13 cellular contexts compared by ENCODE assay signal in genomic region chr2:241179894-241180293, GRCh38. TPM values are rescaled to one million over a fixed set of nuclear protein-coding genes. Genes with fewer than 3 reads are reported as not detected.
DNase-seq lines count a peak whose midpoint lies in the region; ATAC-seq and TF ChIP-seq lines count a peak whose summit lies in the region.
"Had no signal": no experiment of that assay in that cellular context is flagged by ENCODE, and none has a peak within 500 bp of the region (broad histone marks: within the 10 kb centered on the region; RNA-seq: fewer than 3 reads in every experiment).

No MANE protein-coding gene starts in this region.

- ATAC-seq in GM18505 (IDR thresholded peaks at IDR 0.05; ENCODE audit: unreplicated experiment) (no peak), HG03108 (IDR thresholded peaks at IDR 0.05; ENCODE audit: unreplicated experiment) (no peak)
- ATAC-seq: sciatic nerve had no signal

- TF ChIP-seq POLR2A in GM18505 (IDR thresholded peaks at IDR 0.05; ENCODE audit: borderline replicate concordance, extremely low read depth, insufficient read depth, insufficient read length), result no peak

- no peaks in the 10 kb centered on the region for H3K79me2 ChIP-seq in osteoblast (ENCODE audit: insufficient read depth, low read length)

- H3K4me3 Mint-ChIP-seq in activated T-helper 1 cell treated with anti-CD3 and anti-CD28 coated beads, Interleukin-12 subunit alpha, Interleukin-12 subunit beta, Interleukin-2, Interleukin-4 antibody, amounts not matched to agents 30 ng/mL and 10 ng/mL and 1 ng/mL, durations not matched to agents 14 hours and 24 hours and 36 hours, result no peak overlapping the region
- H3K4me3 Mint-ChIP-seq: mesothelial cell of epicardium had no signal

- no peaks in the 10 kb centered on the region for H3K4me1 ChIP-seq in osteoblast (ENCODE audit: insufficient read depth, low read length)

- H3K36me3 Mint-ChIP-seq in activated T-helper 1 cell treated with anti-CD3 and anti-CD28 coated beads, Interleukin-12 subunit alpha, Interleukin-12 subunit beta, Interleukin-2, Interleukin-4 antibody, amounts not matched to agents 30 ng/mL and 10 ng/mL and 1 ng/mL, durations not matched to agents 14 hours and 24 hours and 36 hours (ENCODE audit: low read depth), result peaks cover 17% of the 10 kb centered on the region

- no peak overlapping the region for H3K27ac ChIP-seq in osteoblast (ENCODE audit: low read depth, low read length)

- peaks cover 7% of the 10 kb centered on the region for H3K4me1 Mint-ChIP-seq in activated T-helper 1 cell treated with anti-CD3 and anti-CD28 coated beads, Interleukin-12 subunit alpha, Interleukin-12 subunit beta, Interleukin-2, Interleukin-4 antibody, amounts not matched to agents 30 ng/mL and 10 ng/mL and 1 ng/mL, durations not matched to agents 14 hours and 24 hours and 36 hours (ENCODE audit: low read depth)
- H3K4me1 Mint-ChIP-seq: mesothelial cell of epicardium had no signal

- H4K20me1 ChIP-seq in osteoblast (ENCODE audit: insufficient read depth, low read length), result peaks cover 3% of the 10 kb centered on the region

- no peaks in the 10 kb centered on the region for H3K27me3 Mint-ChIP-seq in activated T-helper 1 cell treated with anti-CD3 and anti-CD28 coated beads, Interleukin-12 subunit alpha, Interleukin-12 subunit beta, Interleukin-2, Interleukin-4 antibody, amounts not matched to agents 30 ng/mL and 10 ng/mL and 1 ng/mL, durations not matched to agents 14 hours and 24 hours and 36 hours (ENCODE audit: insufficient read depth)

- H3K4me2 ChIP-seq in osteoblast (ENCODE audit: insufficient read depth, low read length), result no peak overlapping the region

- H3K9me3 Mint-ChIP-seq in activated T-helper 1 cell treated with anti-CD3 and anti-CD28 coated beads, Interleukin-12 subunit alpha, Interleukin-12 subunit beta, Interleukin-2, Interleukin-4 antibody, amounts not matched to agents 30 ng/mL and 10 ng/mL and 1 ng/mL, durations not matched to agents 14 hours and 24 hours and 36 hours, result no peaks in the 10 kb centered on the region
- H3K9me3 Mint-ChIP-seq: mesothelial cell of epicardium had no signal

- peak; percentile 9 for DNase-seq in activated CD8-positive, alpha-beta memory T cell treated with anti-CD3 and anti-CD28 coated beads, Interleukin-2, amount 50 U/mL, for 24 hours (ENCODE audit: extremely low read depth)
- no peak for DNase-seq in activated CD8-positive, alpha-beta memory T cell treated with anti-CD3 and anti-CD28 coated beads, Interleukin-2, amount 50 U/mL, for 4 hours
- DNase-seq in GM10266 (ENCODE audit: extremely low spot score) (peak; percentile 69), osteoblast (ENCODE audit: insufficient read length, low spot score, missing footprints) (peak; percentile 61), MV-4-11 (lab: John Stamatoyannopoulos, UW) (no peak)
- DNase-seq in activated T-helper 1 cell treated with anti-CD3 and anti-CD28 coated beads, Interleukin-12 subunit alpha, Interleukin-12 subunit beta, Interleukin-2, Interleukin-4 antibody, amounts not matched to agents 30 ng/mL and 10 ng/mL and 1 ng/mL, durations not matched to agents 14 hours and 24 hours and 36 hours (ENCODE audit: low spot score), result no peak
- DNase-seq: kidney, NCI-H2081 treated with DMSO at 0.1 percent for 48 hours, NCI-H526 treated with DMSO at 0.1 percent for 48 hours had no signal

- H3K27ac Mint-ChIP-seq in activated T-helper 1 cell treated with anti-CD3 and anti-CD28 coated beads, Interleukin-12 subunit alpha, Interleukin-12 subunit beta, Interleukin-2, Interleukin-4 antibody, amounts not matched to agents 30 ng/mL and 10 ng/mL and 1 ng/mL, durations not matched to agents 14 hours and 24 hours and 36 hours, result peak overlapping the region; percentile 40
- H3K27ac Mint-ChIP-seq: mesothelial cell of epicardium had no signal

- peaks cover 9% of the 10 kb centered on the region for H3K36me3 ChIP-seq in osteoblast (ENCODE audit: insufficient read depth, low read length)

- intact Hi-C loops in activated T-helper 1 cell treated with anti-CD3 and anti-CD28 coated beads, Interleukin-12 subunit alpha, Interleukin-12 subunit beta, Interleukin-2, Interleukin-4 antibody, amounts not matched to agents 30 ng/mL and 10 ng/mL and 1 ng/mL, durations not matched to agents 14 hours and 24 hours and 36 hours (cut with micrococcal nuclease), result no loop called here

- H3K4me3 ChIP-seq in osteoblast (ENCODE audit: insufficient read depth, low read length), result no peak overlapping the region

- H3K9me3 ChIP-seq in osteoblast (ENCODE audit: low read depth, low read length), result no peaks in the 10 kb centered on the region

- no peak overlapping the region for H2AFZ ChIP-seq in osteoblast (ENCODE audit: low read length)

- TF ChIP-seq CTCF in GM10266 (IDR thresholded peaks at IDR 0.05; ENCODE audit: control insufficient read depth, insufficient read depth, low read depth, missing control alignments) (no peak), osteoblast (IDR thresholded peaks at IDR 0.05; ENCODE audit: extremely low read depth, low read depth, low read length) (no peak)

- no peaks in the 10 kb centered on the region for H3K27me3 ChIP-seq in osteoblast (ENCODE audit: insufficient read depth, low read length)

RNA-seq across cellular contexts. Expression of gene ANO7, which starts 8.6 kb away (rescaled TPM):
- total RNA-seq in activated T-helper 1 cell treated with anti-CD3 and anti-CD28 coated beads, Interleukin-12 subunit alpha, Interleukin-12 subunit beta, Interleukin-2, Interleukin-4 antibody, amounts not matched to agents 30 ng/mL and 10 ng/mL and 1 ng/mL, durations not matched to agents 14 hours and 24 hours and 36 hours, result 2.1 and 2.4 TPM in 2 replicates
- total RNA-seq in osteoblast, result 1.2 and 1.8 TPM in 2 replicates

RNA-seq across cellular contexts. Expression of gene PPP1R7, which starts 29.6 kb away (rescaled TPM):
- 115 and 118 TPM in 2 replicates for total RNA-seq in activated T-helper 1 cell treated with anti-CD3 and anti-CD28 coated beads, Interleukin-12 subunit alpha, Interleukin-12 subunit beta, Interleukin-2, Interleukin-4 antibody, amounts not matched to agents 30 ng/mL and 10 ng/mL and 1 ng/mL, durations not matched to agents 14 hours and 24 hours and 36 hours
- total RNA-seq in osteoblast, result 46.7 and 73.7 TPM in 2 replicates

RNA-seq across cellular contexts. Expression of gene PASK, which starts 30.6 kb away (rescaled TPM):
- total RNA-seq in activated T-helper 1 cell treated with anti-CD3 and anti-CD28 coated beads, Interleukin-12 subunit alpha, Interleukin-12 subunit beta, Interleukin-2, Interleukin-4 antibody, amounts not matched to agents 30 ng/mL and 10 ng/mL and 1 ng/mL, durations not matched to agents 14 hours and 24 hours and 36 hours, result 101 and 104 TPM in 2 replicates
- 5.0 and 5.8 TPM in 2 replicates for total RNA-seq in osteoblast

Comparison
In these comparisons a context has a peak if more than half of its experiments do, and no peak if none do; other contexts are left out.
1. DNase-seq: peak in activated CD8-positive, alpha-beta memory T cell treated with anti-CD3 and anti-CD28 coated beads, Interleukin-2, amount 50 U/mL, for 24 hours (single experiment), GM10266 (single experiment) and osteoblast (single experiment); none in activated CD8-positive, alpha-beta memory T cell treated with anti-CD3 and anti-CD28 coated beads, Interleukin-2, amount 50 U/mL, for 4 hours (single experiment), activated T-helper 1 cell treated with anti-CD3 and anti-CD28 coated beads, Interleukin-12 subunit alpha, Interleukin-12 subunit beta, Interleukin-2, Interleukin-4 antibody, amounts not matched to agents 30 ng/mL and 10 ng/mL and 1 ng/mL, durations not matched to agents 14 hours and 24 hours and 36 hours (single experiment) and MV-4-11 (single experiment).
2. RNA of gene PASK, which starts 30.6 kb away (total RNA-seq): 101 to 104 TPM in activated T-helper 1 cell treated with anti-CD3 and anti-CD28 coated beads, Interleukin-12 subunit alpha, Interleukin-12 subunit beta, Interleukin-2, Interleukin-4 antibody, amounts not matched to agents 30 ng/mL and 10 ng/mL and 1 ng/mL, durations not matched to agents 14 hours and 24 hours and 36 hours; 5.0 to 5.8 TPM in osteoblast; every median in the first group is over 10 times any median in the second.